ENCODE assay signal across 11 cellular contexts in the genomic region with DNA sequence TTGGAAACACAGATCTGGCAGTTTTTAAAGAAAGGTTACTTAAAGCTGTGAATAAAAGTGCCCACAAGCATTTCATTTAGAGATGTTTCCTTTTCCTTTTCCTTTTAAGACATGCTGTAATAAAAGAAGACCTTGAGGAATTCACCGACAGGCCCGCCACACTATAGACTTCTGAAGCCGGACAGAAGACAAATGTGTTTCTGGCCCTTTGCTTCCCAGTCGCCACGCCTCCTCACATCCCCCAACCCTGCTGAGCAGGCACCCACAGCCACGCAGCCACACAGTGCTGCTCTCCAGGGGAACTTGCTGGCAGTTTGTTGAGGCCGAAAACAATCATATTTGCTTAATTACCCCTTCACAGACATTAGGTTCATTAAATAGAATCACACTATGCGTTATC.
"Had no signal": no experiment of that assay in that cellular context is flagged by ENCODE, and none has a peak within 500 bp of the region (broad histone marks: within the 10 kb centered on the region; RNA-seq: fewer than 3 reads in every experiment).

No MANE protein-coding gene starts in this region.

- H3K4me1 ChIP-seq: breast epithelium had no signal

- DNase-seq: activated CD4-positive, alpha-beta T cell treated with anti-CD3 and anti-CD28 coated beads, Interleukin-2, amount 50 U/mL, for 1 hour; activated naive CD4-positive, alpha-beta T cell treated with anti-CD3 and anti-CD28 coated beads, Interleukin-2, amount 50 U/mL, for 16 hours; activated T-cell treated with anti-CD3 and anti-CD28 coated beads, Interleukin-2, amount 50 U/mL, for 1 hour; amniotic stem cell; mucosa of descending colon; T-helper 17 cell; tibial artery; uterus had no signal

- H3K9me3 Mint-ChIP-seq: natural killer cell treated with Interleukin-12 subunit alpha and Interleukin-12 subunit beta and Interleukin-15 and Interleukin-18, amount 100 ng/mL, for 72 hours had no signal

- H3K36me3 ChIP-seq: breast epithelium, uterus had no signal

- H3K4me2 ChIP-seq: hepatocyte had no signal

- H3K27me3 Mint-ChIP-seq: natural killer cell treated with Interleukin-12 subunit alpha and Interleukin-12 subunit beta and Interleukin-15 and Interleukin-18, amount 100 ng/mL, for 72 hours; T-helper 17 cell had no signal

- H3K4me3 Mint-ChIP-seq: natural killer cell treated with Interleukin-12 subunit alpha and Interleukin-12 subunit beta and Interleukin-15 and Interleukin-18, amount 100 ng/mL, for 72 hours; T-helper 17 cell had no signal

- H3K9me3 ChIP-seq: breast epithelium, mucosa of descending colon, tibial artery, uterus had no signal

- H3K4me3 ChIP-seq: breast epithelium, hepatocyte, mucosa of descending colon, tibial artery, uterus had no signal

- H3K27me3 ChIP-seq: breast epithelium, hepatocyte, tibial artery, uterus had no signal

- H3K27ac ChIP-seq: breast epithelium, hepatocyte, tibial artery, uterus had no signal

- H2AFZ ChIP-seq: hepatocyte had no signal

- ATAC-seq: mucosa of descending colon; natural killer cell treated with Interleukin-12 subunit alpha and Interleukin-12 subunit beta and Interleukin-15 and Interleukin-18, amount 100 ng/mL, for 72 hours; T-helper 17 cell had no signal

- H3K27ac Mint-ChIP-seq: natural killer cell treated with Interleukin-12 subunit alpha and Interleukin-12 subunit beta and Interleukin-15 and Interleukin-18, amount 100 ng/mL, for 72 hours; T-helper 17 cell had no signal

- H3K36me3 Mint-ChIP-seq: natural killer cell treated with Interleukin-12 subunit alpha and Interleukin-12 subunit beta and Interleukin-15 and Interleukin-18, amount 100 ng/mL, for 72 hours had no signal
